In genomic region chr1:92483442-92484170, GRCh38 we compare ENCODE assay signal across 7 cellular contexts. TPM values are rescaled to one million over a fixed set of nuclear protein-coding genes. Genes with fewer than 3 reads are reported as not detected.
DNase-seq lines count a peak whose midpoint lies in the region; ATAC-seq and TF ChIP-seq lines count a peak whose summit lies in the region.

No MANE protein-coding gene starts in this region.

- peaks cover 45 to 98% (median 94%) of the 10 kb centered on the region in 7 donors for H3K27me3 ChIP-seq in heart right ventricle

- TF ChIP-seq POLR2A in GM19193 (IDR thresholded peaks at IDR 0.05; ENCODE audit: extremely low read depth, insufficient read depth, insufficient read length): peak; percentile 57

- no peaks in the 10 kb centered on the region for H3K36me3 ChIP-seq in heart right ventricle

- H3K4me1 ChIP-seq in heart right ventricle: peaks cover 31 to 64% (median 60%) of the 10 kb centered on the region in 9 donors

- peak overlapping the region; percentile 25 to 70 (median 56) for H3K4me3 ChIP-seq in heart right ventricle

- peak in 1 of 8 donors; percentile 5 for ATAC-seq in heart right ventricle

- H3K9me3 ChIP-seq in heart right ventricle: no peaks in the 10 kb centered on the region

- no peak for TF ChIP-seq CTCF in heart right ventricle (IDR thresholded peaks at IDR 0.05)

- DNase-seq in NCI-H2029 (lab: John Stamatoyannopoulos, UW) (peak; percentile 78), heart right ventricle (peak in 1 of 2 donors; percentile 17), AG20443 (ENCODE audit: low spot score) (no peak), epidermal melanocyte (ENCODE audit: insufficient read length, low spot score) (no peak)
- peak; percentile 80 to 86 for DNase-seq in activated CD4-positive, alpha-beta T cell treated with anti-CD3 and anti-CD28 coated beads, Interleukin-2, amount 50 U/mL, for 48 hours
- DNase-seq in stimulated activated CD4-positive, alpha-beta T cell treated with anti-CD3 and anti-CD28 coated beads, Interleukin-12 subunit alpha, Interleukin-12 subunit beta, amount 100 ng/mL, for 24 hours (ENCODE audit: low read depth in 2 of 2): peak; percentile 63 to 77

- peak overlapping the region in 1 of 10 donors; percentile 84 for H3K27ac ChIP-seq in heart right ventricle

- WGBS in heart right ventricle, 2 donors: 1 to 2% methylated on average over 43 to 50 of the region's 50 CpGs

- intact Hi-C loops in heart right ventricle (cut with DNase I): loop anchor here in 1 of 10 donors (10.0 kb wide), 1 partner anchor 101 kb away; no protein-coding TSS in a partner anchor

RNA-seq across cellular contexts. Expression of gene GFI1, which starts 3.1 kb away (rescaled TPM):
- 1 to 10 TPM in 1 of 10 donors, under 1 TPM in 6, not detected in 3; 0.10 to 1.3 (median 0.18) TPM for total RNA-seq in heart right ventricle
- polyA plus RNA-seq in heart right ventricle: under 1 TPM; 0.09 to 0.15 TPM

Comparison
In these comparisons a context has a peak if more than half of its experiments do, and no peak if none do; other contexts are left out.
1. DNase-seq: peak in NCI-H2029 (single experiment), activated CD4-positive, alpha-beta T cell treated with anti-CD3 and anti-CD28 coated beads, Interleukin-2, amount 50 U/mL, for 48 hours (2 of 2) and stimulated activated CD4-positive, alpha-beta T cell treated with anti-CD3 and anti-CD28 coated beads, Interleukin-12 subunit alpha, Interleukin-12 subunit beta, amount 100 ng/mL, for 24 hours (2 of 2); none in AG20443 (single experiment) and epidermal melanocyte (single experiment).